In genomic region chr7:23973264-23973663, GRCh38 we compare ENCODE assay signal across 29 cellular contexts.
"Had no signal": no experiment of that assay in that cellular context is flagged by ENCODE, and none has a peak within 500 bp of the region (broad histone marks: within the 10 kb centered on the region; RNA-seq: fewer than 3 reads in every experiment).

No MANE protein-coding gene starts in this region.

- H3K27me3 ChIP-seq: stomach, suprapubic skin, testis, thyroid gland, tibial artery, tibial nerve, transverse colon, upper lobe of left lung, upper lobe of right lung, uterus, vagina had no signal

- H3K4me3 ChIP-seq: stomach, suprapubic skin, testis, thoracic aorta, thyroid gland, tibial artery, tibial nerve, transverse colon, upper lobe of left lung, upper lobe of right lung, uterus, vagina had no signal

- DNase-seq: stimulated activated CD4-positive, alpha-beta T cell treated with anti-CD3 and anti-CD28 coated beads, Interleukin-2, amount 100 ng/mL, for 48 hours; stimulated activated CD4-positive, alpha-beta T cell treated with anti-CD3 and anti-CD28 coated beads, Interleukin-4, amount 100 ng/mL, for 1 hour; stimulated activated CD4-positive, alpha-beta T cell treated with anti-CD3 and anti-CD28 coated beads, Interleukin-4, amount 100 ng/mL, for 24 hours; stimulated activated CD4-positive, alpha-beta T cell treated with anti-CD3 and anti-CD28 coated beads, Interleukin-4, amount 100 ng/mL, for 4 hours; stimulated activated CD8-positive, alpha-beta memory T cell treated with anti-CD3 and anti-CD28 coated beads, Interleukin-4, amount 100 ng/mL, for 48 hours; stimulated activated naive B cell treated with anti-CD40 and anti-IgM and Interleukin-4, amounts not matched to agents 10 μg/mL and 1 μg/mL and 100 μg/mL, for 72 hours; stimulated activated naive CD4-positive, alpha-beta T cell; stimulated activated naive CD4-positive, alpha-beta T cell treated with Interleukin-2 at 50 U/mL for 16 hours; stimulated activated naive CD8-positive, alpha-beta T cell treated with anti-CD3 and anti-CD28 coated beads, Interleukin-15, amount 100 ng/mL, for 72 hours; stimulated activated naive CD8-positive, alpha-beta T cell treated with anti-CD3 and anti-CD28 coated beads, Interleukin-15, Interleukin-2, amounts not matched to agents 100 U/mL and 50 U/mL, for 24 hours; stomach; substantia nigra; testis; thyroid gland; tibial artery; transverse colon; trophoblast cell; upper lobe of left lung; upper lobe of right lung; uterus had no signal

- H3K4me1 ChIP-seq: suprapubic skin, testis, thyroid gland, tibial artery, tibial nerve, transverse colon, upper lobe of left lung, upper lobe of right lung, uterus, vagina had no signal

- H3K4me3 Mint-ChIP-seq: stimulated activated effector memory CD8-positive, alpha-beta T cell treated with anti-CD3 and anti-CD28 coated beads, Interleukin-12 subunit alpha, Interleukin-12 subunit beta, amount 100 ng/mL, for 72 hours; stimulated activated memory B cell treated with anti-CD40 and anti-IgM and Interleukin-4, amounts not matched to agents 10 μg/mL and 1 μg/mL and 100 μg/mL, for 72 hours; stimulated activated naive B cell treated with anti-CD40 and anti-IgM and Interleukin-4, amounts not matched to agents 10 μg/mL and 1 μg/mL and 100 μg/mL, for 72 hours; stimulated activated naive CD8-positive, alpha-beta T cell treated with anti-CD3 and anti-CD28 coated beads, Interleukin-15, amount 100 ng/mL, for 72 hours; stimulated activated naive CD8-positive, alpha-beta T cell treated with anti-CD3 and anti-CD28 coated beads, Interleukin-15, Interleukin-2, amounts not matched to agents 100 ng/mL and 50 ng/mL, for 24 hours; type B pancreatic cell had no signal

- H3K27ac Mint-ChIP-seq: stimulated activated effector memory CD8-positive, alpha-beta T cell treated with anti-CD3 and anti-CD28 coated beads, Interleukin-12 subunit alpha, Interleukin-12 subunit beta, amount 100 ng/mL, for 72 hours; stimulated activated memory B cell treated with anti-CD40 and anti-IgM and Interleukin-4, amounts not matched to agents 10 μg/mL and 1 μg/mL and 100 μg/mL, for 72 hours; stimulated activated naive B cell treated with anti-CD40 and anti-IgM and Interleukin-4, amounts not matched to agents 10 μg/mL and 1 μg/mL and 100 μg/mL, for 72 hours; stimulated activated naive CD8-positive, alpha-beta T cell treated with anti-CD3 and anti-CD28 coated beads, Interleukin-15, amount 100 ng/mL, for 72 hours; stimulated activated naive CD8-positive, alpha-beta T cell treated with anti-CD3 and anti-CD28 coated beads, Interleukin-15, Interleukin-2, amounts not matched to agents 100 ng/mL and 50 ng/mL, for 24 hours; type B pancreatic cell had no signal

- H3K4me1 Mint-ChIP-seq: stimulated activated effector memory CD8-positive, alpha-beta T cell treated with anti-CD3 and anti-CD28 coated beads, Interleukin-12 subunit alpha, Interleukin-12 subunit beta, amount 100 ng/mL, for 72 hours; stimulated activated memory B cell treated with anti-CD40 and anti-IgM and Interleukin-4, amounts not matched to agents 10 μg/mL and 1 μg/mL and 100 μg/mL, for 72 hours; stimulated activated naive B cell treated with anti-CD40 and anti-IgM and Interleukin-4, amounts not matched to agents 10 μg/mL and 1 μg/mL and 100 μg/mL, for 72 hours had no signal

- ATAC-seq: stimulated activated effector memory CD8-positive, alpha-beta T cell treated with anti-CD3 and anti-CD28 coated beads, Interleukin-12 subunit alpha, Interleukin-12 subunit beta, amount 100 ng/mL, for 72 hours; stimulated activated memory B cell treated with anti-CD40 and anti-IgM and Interleukin-4, amounts not matched to agents 10 μg/mL and 1 μg/mL and 100 μg/mL, for 72 hours; stimulated activated naive B cell treated with anti-CD40 and anti-IgM and Interleukin-4, amounts not matched to agents 10 μg/mL and 1 μg/mL and 100 μg/mL, for 72 hours; stimulated activated naive CD8-positive, alpha-beta T cell treated with anti-CD3 and anti-CD28 coated beads, Interleukin-15, amount 100 ng/mL, for 72 hours; stimulated activated naive CD8-positive, alpha-beta T cell treated with anti-CD3 and anti-CD28 coated beads, Interleukin-15, Interleukin-2, amounts not matched to agents 100 U/mL and 50 U/mL, for 24 hours; upper lobe of right lung had no signal

- H3K9me3 Mint-ChIP-seq: stimulated activated effector memory CD8-positive, alpha-beta T cell treated with anti-CD3 and anti-CD28 coated beads, Interleukin-12 subunit alpha, Interleukin-12 subunit beta, amount 100 ng/mL, for 72 hours; stimulated activated naive CD8-positive, alpha-beta T cell treated with anti-CD3 and anti-CD28 coated beads, Interleukin-15, amount 100 ng/mL, for 72 hours; stimulated activated naive CD8-positive, alpha-beta T cell treated with anti-CD3 and anti-CD28 coated beads, Interleukin-15, Interleukin-2, amounts not matched to agents 100 ng/mL and 50 ng/mL, for 24 hours; type B pancreatic cell had no signal

- FAIRE-seq: urothelium cell line had no signal

- H3K36me3 ChIP-seq: stomach, suprapubic skin, thoracic aorta, thyroid gland, tibial artery, tibial nerve, transverse colon, upper lobe of left lung, upper lobe of right lung, uterus, vagina had no signal

- H3K27ac ChIP-seq: stomach, suprapubic skin, testis, thoracic aorta, thyroid gland, tibial artery, tibial nerve, transverse colon, upper lobe of left lung, upper lobe of right lung, uterus, vagina had no signal

- H3K27me3 Mint-ChIP-seq: stimulated activated memory B cell treated with anti-CD40 and anti-IgM and Interleukin-4, amounts not matched to agents 10 μg/mL and 1 μg/mL and 100 μg/mL, for 72 hours had no signal

- H3K9me3 ChIP-seq: stomach, testis, thoracic aorta, thyroid gland, tibial artery, transverse colon, upper lobe of left lung, upper lobe of right lung, uterus, vagina had no signal

- H3K36me3 Mint-ChIP-seq: stimulated activated effector memory CD8-positive, alpha-beta T cell treated with anti-CD3 and anti-CD28 coated beads, Interleukin-12 subunit alpha, Interleukin-12 subunit beta, amount 100 ng/mL, for 72 hours; stimulated activated memory B cell treated with anti-CD40 and anti-IgM and Interleukin-4, amounts not matched to agents 10 μg/mL and 1 μg/mL and 100 μg/mL, for 72 hours; stimulated activated naive B cell treated with anti-CD40 and anti-IgM and Interleukin-4, amounts not matched to agents 10 μg/mL and 1 μg/mL and 100 μg/mL, for 72 hours; type B pancreatic cell had no signal
